In the genomic region with DNA sequence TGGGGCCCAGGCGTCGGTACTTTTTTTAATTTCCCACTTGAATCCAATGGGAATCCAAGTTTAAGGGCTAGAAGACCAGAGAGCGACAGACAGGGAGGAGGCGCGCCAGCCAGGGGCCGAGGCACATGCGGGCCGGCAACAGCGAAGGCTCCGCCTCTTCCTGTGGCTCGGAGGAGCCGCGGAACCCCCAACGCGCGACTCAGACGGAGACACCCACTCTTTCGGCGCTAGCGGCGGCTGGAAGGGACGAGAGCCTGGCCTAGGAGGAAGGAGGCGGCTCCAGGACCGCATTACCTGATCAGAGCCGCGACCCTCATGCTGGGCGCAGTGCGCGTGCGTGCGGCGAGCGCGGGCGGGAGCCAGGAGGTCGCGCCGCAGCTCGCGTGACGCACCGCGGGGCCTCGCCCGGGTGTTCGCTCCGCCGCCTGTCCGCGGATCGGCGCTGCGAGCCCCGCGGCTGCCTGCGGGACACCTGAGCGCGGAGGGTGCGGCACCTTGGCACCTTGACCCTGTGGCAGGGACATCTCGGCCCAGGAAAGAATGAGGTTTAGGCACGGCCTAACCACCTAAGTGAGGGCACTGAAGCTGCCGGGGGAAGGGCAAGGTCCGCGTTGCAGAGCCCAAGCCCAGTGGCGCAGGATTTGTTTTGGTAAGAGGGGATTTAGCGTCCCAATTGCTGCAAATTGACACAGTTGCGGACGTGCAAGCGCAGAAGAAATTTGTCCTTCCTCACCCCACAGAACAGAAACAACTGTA, we compare ENCODE assay signal across 8 cellular contexts. TPM values are rescaled to one million over a fixed set of nuclear protein-coding genes. Genes with fewer than 3 reads are reported as not detected.
DNase-seq lines count a peak whose midpoint lies in the region; ATAC-seq lines count a peak whose summit lies in the region.

A gene with protein sequence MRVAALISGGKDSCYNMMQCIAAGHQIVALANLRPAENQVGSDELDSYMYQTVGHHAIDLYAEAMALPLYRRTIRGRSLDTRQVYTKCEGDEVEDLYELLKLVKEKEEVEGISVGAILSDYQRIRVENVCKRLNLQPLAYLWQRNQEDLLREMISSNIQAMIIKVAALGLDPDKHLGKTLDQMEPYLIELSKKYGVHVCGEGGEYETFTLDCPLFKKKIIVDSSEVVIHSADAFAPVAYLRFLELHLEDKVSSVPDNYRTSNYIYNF (minus strand): TSS at position 341 of the 756 bp plus-strand sequence. CDS start 24 bp downstream, at position 317.

- H3K9me3 Mint-ChIP-seq in activated CD4-positive, alpha-beta memory T cell treated with anti-CD3 and anti-CD28 coated beads, Interleukin-2, amount 10 ng/mL, durations not matched to agents 7 days and 5 days: no peaks in the 10 kb centered on the region

- no peaks in the 10 kb centered on the region for H3K27me3 Mint-ChIP-seq in activated CD4-positive, alpha-beta memory T cell treated with anti-CD3 and anti-CD28 coated beads, Interleukin-2, amount 10 ng/mL, durations not matched to agents 7 days and 5 days

- no peaks in the 10 kb centered on the region for H3K36me3 ChIP-seq in ectodermal cell (ENCODE audit: control insufficient read depth, insufficient read depth, low read length)

- peaks cover 24% of the 10 kb centered on the region for H3K4me1 ChIP-seq in ectodermal cell (ENCODE audit: control insufficient read depth, insufficient read depth, low read length)

- CTCF ChIA-PET in activated CD4-positive, alpha-beta memory T cell treated with anti-CD3 and anti-CD28 coated beads, Interleukin-2, amount 10 ng/mL, durations not matched to agents 7 days and 5 days (lab: Charles Lee): no interaction called here

- peak within 1 kb of the TSS; percentile 94 for H3K27ac ChIP-seq in ectodermal cell (ENCODE audit: insufficient read depth, low read depth, low read length, poor library complexity, severe bottlenecking)

- no peaks in the 10 kb centered on the region for H3K36me3 Mint-ChIP-seq in activated CD4-positive, alpha-beta memory T cell treated with anti-CD3 and anti-CD28 coated beads, Interleukin-2, amount 10 ng/mL, durations not matched to agents 7 days and 5 days (ENCODE audit: low read depth)

- peaks cover 23% of the 10 kb centered on the region for H3K4me1 Mint-ChIP-seq in activated CD4-positive, alpha-beta memory T cell treated with anti-CD3 and anti-CD28 coated beads, Interleukin-2, amount 10 ng/mL, durations not matched to agents 7 days and 5 days

- H3K9me3 ChIP-seq in ectodermal cell (ENCODE audit: control insufficient read depth, low read length): no peaks in the 10 kb centered on the region

- H3K4me3 ChIP-seq in ectodermal cell (ENCODE audit: insufficient read depth, low read depth, low read length): peak within 1 kb of the TSS; percentile 52

- H3K27ac Mint-ChIP-seq in activated CD4-positive, alpha-beta memory T cell treated with anti-CD3 and anti-CD28 coated beads, Interleukin-2, amount 10 ng/mL, durations not matched to agents 7 days and 5 days: peak within 1 kb of the TSS; percentile 91

- no peaks in the 10 kb centered on the region for H3K27me3 ChIP-seq in ectodermal cell (ENCODE audit: control insufficient read depth, insufficient read depth, low read length, poor library complexity, severe bottlenecking)

- H3K4me3 Mint-ChIP-seq in activated CD4-positive, alpha-beta memory T cell treated with anti-CD3 and anti-CD28 coated beads, Interleukin-2, amount 10 ng/mL, durations not matched to agents 7 days and 5 days: peak within 1 kb of the TSS; percentile 91

- peak; percentile 85 for ATAC-seq in GM19328 (IDR thresholded peaks at IDR 0.05; ENCODE audit: unreplicated experiment)
- ATAC-seq in HG03469 (IDR thresholded peaks at IDR 0.05; ENCODE audit: unreplicated experiment): peak; percentile 77

- WGBS in ectodermal cell, 2 experiments: 20 to 21% methylated on average over 69 of the region's 69 CpGs

- DNase-seq in CD1c-positive myeloid dendritic cell (ENCODE audit: extremely low spot score) (peak; percentile 82), NCI-H82 (lab: John Stamatoyannopoulos, UW) (peak; percentile 91), medulla oblongata (ENCODE audit: extremely low spot score) (peak; percentile 75)
- peak; percentile 79 for DNase-seq in activated CD4-positive, alpha-beta memory T cell treated with anti-CD3 and anti-CD28 coated beads, Interleukin-2, amount 10 ng/mL, durations not matched to agents 7 days and 5 days
- peak; percentile 63 to 77 (median 66) for DNase-seq in stimulated activated CD4-positive, alpha-beta T cell treated with anti-CD3 and anti-CD28 coated beads, TNF-alpha, amount 100 ng/mL, for 48 hours (ENCODE audit: low read depth in 3 of 3)

- POLR2A ChIA-PET in activated CD4-positive, alpha-beta memory T cell treated with anti-CD3 and anti-CD28 coated beads, Interleukin-2, amount 10 ng/mL, durations not matched to agents 7 days and 5 days (lab: Charles Lee): interaction anchor here (1.4 to 1.7 kb wide), 6 partner anchors 8 to 1036 kb away, joined by 4 to 8 read pairs (median 4); a partner anchor contains a TSS

RNA-seq across cellular contexts. Expression of the gene that starts here (rescaled TPM):
- total RNA-seq in activated CD4-positive, alpha-beta memory T cell treated with anti-CD3 and anti-CD28 coated beads, Interleukin-2, amount 10 ng/mL, durations not matched to agents 7 days and 5 days: 10 to 100 TPM; 10.5 to 10.8 TPM
- polyA plus RNA-seq in ectodermal cell (2013, experiment 1 of 4): 17.8 TPM
- 18.2 TPM for polyA plus RNA-seq in ectodermal cell (2013, experiment 2 of 4)
- 16.9 TPM for polyA plus RNA-seq in ectodermal cell (2013, experiment 3 of 4)
- polyA plus RNA-seq in ectodermal cell (2013, experiment 4 of 4): 15.5 TPM

Comparison
In these comparisons a context has a peak if more than half of its experiments do, and no peak if none do; other contexts are left out.
1. Peak in every context shown above with its lines: DNase-seq, ATAC-seq, H3K4me3 ChIP-seq and H3K27ac ChIP-seq.